Comparison of ENCODE assay signal across 8 cellular contexts in the genomic region with DNA sequence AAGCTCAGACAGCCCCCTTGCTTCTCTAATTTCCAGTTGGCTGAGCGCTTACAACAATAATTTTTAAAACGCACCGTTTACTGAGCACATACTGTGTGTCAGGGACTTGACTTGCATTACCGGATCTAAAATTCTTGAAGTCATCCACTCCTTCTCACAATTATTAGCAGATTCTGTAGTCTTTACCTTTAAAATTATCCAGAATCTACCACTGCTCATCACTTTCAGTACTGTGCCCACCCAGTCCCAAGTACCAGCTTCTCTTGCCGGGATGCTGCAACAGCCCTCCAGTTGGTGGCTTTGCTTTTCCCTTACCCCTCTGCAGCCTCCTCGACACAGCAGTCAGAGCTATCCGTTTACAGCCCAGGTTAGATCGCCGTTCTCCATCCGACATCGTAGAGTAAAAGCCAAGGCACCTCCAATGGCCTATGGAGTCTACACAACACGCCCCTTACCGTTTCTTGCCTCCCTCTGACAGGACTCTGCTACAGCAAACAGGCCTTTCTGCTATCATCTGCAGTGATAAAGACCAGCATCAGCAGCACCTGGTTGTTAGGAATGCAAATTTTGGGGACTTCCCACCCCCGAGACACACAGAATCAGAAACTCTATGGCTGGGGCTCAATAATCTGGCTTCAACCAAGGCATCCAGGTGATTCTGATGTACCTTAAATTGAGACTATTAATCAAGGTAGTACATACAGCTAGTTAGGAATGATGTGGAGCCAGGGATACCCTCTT.
DNase-seq lines count a peak whose midpoint lies in the region; ATAC-seq and TF ChIP-seq lines count a peak whose summit lies in the region.

No MANE protein-coding gene starts in this region.

- TF ChIP-seq CTCF in DOHH2 (IDR thresholded peaks at IDR 0.05; ENCODE audit: low read depth, low read length, poor library complexity, severe bottlenecking) (no peak), adrenal gland (IDR thresholded peaks at IDR 0.05) (no peak), left lung (IDR thresholded peaks at IDR 0.05) (no peak), tibial artery (IDR thresholded peaks at IDR 0.05) (no peak)

- ATAC-seq in HG02943 (IDR thresholded peaks at IDR 0.05; ENCODE audit: low read depth, unreplicated experiment), result peak; percentile 19
- no peak for ATAC-seq in left lung
- ATAC-seq in GM18517 (IDR thresholded peaks at IDR 0.05; ENCODE audit: unreplicated experiment), result no peak

- no peaks in the 10 kb centered on the region for H3K9me2 ChIP-seq in DOHH2 (replicated peaks; ENCODE audit: control insufficient read depth, low read length)

- H3K4me3 ChIP-seq in DOHH2 (ENCODE audit: low read length) (peak overlapping the region; percentile 71), adrenal gland (peak overlapping the region in 2 of 4 donors; percentile 50 to 53), left lung (peak overlapping the region; percentile 43 to 45), tibial artery (peak overlapping the region; percentile 65 to 79)

- TF ChIP-seq POLR2A in adrenal gland (IDR thresholded peaks at IDR 0.05), result no peak

- H3K79me2 ChIP-seq in DOHH2 (ENCODE audit: control insufficient read depth, low read length), result no peaks in the 10 kb centered on the region

- peak overlapping the region; percentile 80 for H3K4me2 ChIP-seq in DOHH2 (ENCODE audit: low read length)

- H4K20me1 ChIP-seq in DOHH2 (ENCODE audit: control insufficient read depth, insufficient read depth, low read depth, low read length), result no peaks in the 10 kb centered on the region

- H3K27ac ChIP-seq in DOHH2 (ENCODE audit: low read depth, low read length) (no peak overlapping the region), adrenal gland (peak overlapping the region in 4 of 5 donors; percentile 81 to 95 (median 94)), left lung (peak overlapping the region in 1 of 2 donors; percentile 86), tibial artery (peak overlapping the region; percentile 90 to 97)

- no peaks in the 10 kb centered on the region for H3F3A ChIP-seq in DOHH2 (ENCODE audit: control insufficient read depth, insufficient read depth)

- 42 to 58% (median 47%) methylated on average over 13 to 14 of the region's 14 CpGs for WGBS in adrenal gland, 4 donors

- H3K9me3 ChIP-seq in DOHH2 (ENCODE audit: control insufficient read depth, insufficient read depth, low read length) (no peaks in the 10 kb centered on the region), adrenal gland (replicated peaks in 1 of 3) (no peaks in the 10 kb centered on the region), left lung (no peaks in the 10 kb centered on the region), tibial artery (no peaks in the 10 kb centered on the region)

- H3K36me3 ChIP-seq in DOHH2 (ENCODE audit: control insufficient read depth, low read length) (no peaks in the 10 kb centered on the region), adrenal gland (replicated peaks in 1 of 2) (no peaks in the 10 kb centered on the region), left lung (no peaks in the 10 kb centered on the region), tibial artery (no peaks in the 10 kb centered on the region)

- H3K27me3 ChIP-seq in DOHH2 (ENCODE audit: control insufficient read depth, low read length) (no peaks in the 10 kb centered on the region), adrenal gland (no peaks in the 10 kb centered on the region), left lung (peaks cover 0 to 17% of the 10 kb centered on the region in 2 donors), tibial artery (no peaks in the 10 kb centered on the region)

- H3K4me1 ChIP-seq in DOHH2 (ENCODE audit: control insufficient read depth, low read length) (peaks cover 19% of the 10 kb centered on the region), adrenal gland (replicated peaks in 1 of 2) (peaks cover 7 to 18% of the 10 kb centered on the region in 2 donors), left lung (peaks cover 4 to 19% of the 10 kb centered on the region in 2 donors), tibial artery (peaks cover 0 to 22% (median 10%) of the 10 kb centered on the region in 4 donors)

- DNase-seq in adrenal gland (peak in 2 of 7 donors; percentile 14 to 60), left lung (no peak), tibial artery (no peak), DMS153 (lab: John Stamatoyannopoulos, UW) (no peak), ecto neural progenitor cell (ENCODE audit: low spot score) (no peak)

- intact Hi-C loops in adrenal gland (cut with DNase I) (no loop called here), left lung (cut with DNase I) (loop anchor here in 1 of 2 donors (10.0 kb wide), 1 partner anchor 126 kb away; no protein-coding TSS in a partner anchor), tibial artery (cut with DNase I; ENCODE audit: low total_unique reads) (loop anchor here (5.0 kb wide), 1 partner anchor 951 kb away; no protein-coding TSS in a partner anchor)
